Comparison of ENCODE assay signal across 8 cellular contexts in genomic region chr12:12356467-12356885, GRCh38. TPM values are rescaled to one million over a fixed set of nuclear protein-coding genes. Genes with fewer than 3 reads are reported as not detected.
DNase-seq lines count a peak whose midpoint lies in the region; ATAC-seq, FAIRE-seq and TF ChIP-seq lines count a peak whose summit lies in the region.

No MANE protein-coding gene starts in this region.

- H3K9ac ChIP-seq in SU-DHL-6 (ENCODE audit: low read length) = peak overlapping the region; percentile 88
- no peak overlapping the region for H3K9ac ChIP-seq in fibroblast of lung (ENCODE audit: insufficient read depth, low read length)
- no peak overlapping the region for H3K9ac ChIP-seq in rectal smooth muscle tissue (ENCODE audit: low read length)

- peaks cover 2% of the 10 kb centered on the region for H3K4me1 ChIP-seq in fibroblast of lung (ENCODE audit: control insufficient read depth, extremely low read depth, insufficient read depth, low read length)
- H3K4me1 ChIP-seq in rectal smooth muscle tissue (ENCODE audit: control insufficient read depth, insufficient read depth, low read length) = peaks cover 8% of the 10 kb centered on the region

- H3K36me3 ChIP-seq in SU-DHL-6 (ENCODE audit: low read length) (no peaks in the 10 kb centered on the region), fibroblast of lung (ENCODE audit: control insufficient read depth, insufficient read depth, low read length) (no peaks in the 10 kb centered on the region), rectal smooth muscle tissue (ENCODE audit: control insufficient read depth, insufficient read depth, low read length) (no peaks in the 10 kb centered on the region)

- H3K4me3 ChIP-seq in GM08714 (ENCODE audit: low read length) (peak overlapping the region; percentile 61), SU-DHL-6 (ENCODE audit: insufficient read depth, low read length, poor library complexity, severe bottlenecking) (peak overlapping the region; percentile 50), fibroblast of lung (replicated peaks in 1 of 4; ENCODE audit: control extremely low read depth in 1 of 4, insufficient read depth in 1 of 4, low read depth in 3 of 4, low read length in 4 of 4) (peak overlapping the region; percentile 75 to 92 (median 85)), rectal smooth muscle tissue (ENCODE audit: low read length) (peak overlapping the region; percentile 95)

- H4K20me1 ChIP-seq in SU-DHL-6 (ENCODE audit: low read depth, low read length) = no peaks in the 10 kb centered on the region
- H4K20me1 ChIP-seq in fibroblast of lung (ENCODE audit: control insufficient read depth, extremely low read depth, insufficient read depth, low read length) = no peaks in the 10 kb centered on the region

- no peaks in the 10 kb centered on the region for H3K9me2 ChIP-seq in SU-DHL-6 (replicated peaks; ENCODE audit: insufficient read depth, low read length)

- H3K27ac ChIP-seq in SU-DHL-6 (ENCODE audit: low read depth, low read length) = 0 out of 2 replicates have a peak overlapping the region, but pooled peaks have one; percentile 26
- H3K27ac ChIP-seq in fibroblast of lung (ENCODE audit: insufficient read depth, low read length) = peak overlapping the region; percentile 9
- peak overlapping the region; percentile 97 for H3K27ac ChIP-seq in rectal smooth muscle tissue (ENCODE audit: low read depth, low read length)

- H3K4me2 ChIP-seq in SU-DHL-6 (ENCODE audit: low read depth, low read length, poor library complexity, severe bottlenecking) (peak overlapping the region; percentile 64), fibroblast of lung (ENCODE audit: extremely low read depth, insufficient read depth, low read length) (peak overlapping the region; percentile 99)

- peak overlapping the region; percentile 82 for H2AFZ ChIP-seq in SU-DHL-6 (ENCODE audit: low read depth, low read length, severe bottlenecking)
- peak overlapping the region; percentile 89 for H2AFZ ChIP-seq in fibroblast of lung (ENCODE audit: low read length)

- H3K79me2 ChIP-seq in SU-DHL-6 (ENCODE audit: insufficient read depth, low read length) (peaks cover 10% of the 10 kb centered on the region), fibroblast of lung (ENCODE audit: control insufficient read depth, insufficient read depth, low read length) (peaks cover 5% of the 10 kb centered on the region)

- no peak for ATAC-seq in HG02642 (IDR thresholded peaks at IDR 0.05; ENCODE audit: poor library complexity, unreplicated experiment)

- no peaks in the 10 kb centered on the region for H3K27me3 ChIP-seq in SU-DHL-6 (ENCODE audit: low read length)
- no peaks in the 10 kb centered on the region for H3K27me3 ChIP-seq in fibroblast of lung (ENCODE audit: control insufficient read depth, insufficient read depth, low read length)
- H3K27me3 ChIP-seq in rectal smooth muscle tissue (ENCODE audit: control insufficient read depth, insufficient read depth, low read length) = no peaks in the 10 kb centered on the region

- no peak for FAIRE-seq in frontal cortex (lab: Jason Lieb, UNC)

- H3F3A ChIP-seq in SU-DHL-6 (ENCODE audit: insufficient read depth) = peaks cover 13% of the 10 kb centered on the region

- TF ChIP-seq CTCF in SU-DHL-6 (IDR thresholded peaks at IDR 0.05; ENCODE audit: insufficient read depth, low read length, poor library complexity, severe bottlenecking) (no peak), fibroblast of lung (conservative IDR thresholded peaks at IDR 0.05 in 1 of 2, IDR thresholded peaks at IDR 0.05 in 1 of 2; ENCODE audit: low read depth in 1 of 2, low read length in 2 of 2) (no peak)

- no peak for DNase-seq in fibroblast of lung (ENCODE audit: low read depth in 2 of 2)
- no peak for DNase-seq in cerebellar nuclear complex (lab: John Stamatoyannopoulos, UW)
- DNase-seq in frontal cortex (ENCODE audit: low spot score in 2 of 2) = no peak
- no peak for DNase-seq in NCI-H524 (lab: John Stamatoyannopoulos, UW)

- H3K9me3 ChIP-seq in SU-DHL-6 (ENCODE audit: insufficient read depth, low read length) (no peaks in the 10 kb centered on the region), fibroblast of lung (ENCODE audit: control insufficient read depth, insufficient read depth, low read depth, low read length) (no peaks in the 10 kb centered on the region)

RNA-seq across cellular contexts. Expression of gene BORCS5, which starts 0.4 kb away (rescaled TPM):
- total RNA-seq in fibroblast of lung (14.4 and 15.7 TPM in 2 replicates), frontal cortex (19.2 TPM)
- 13.5 and 17.9 TPM in 2 replicates for polyA plus RNA-seq in fibroblast of lung
- 5.7 and 9.4 TPM in 2 replicates for polyA plus RNA-seq in fibroblast of lung (2012)
- 11.6 and 30.7 TPM in 2 replicates for polyA minus RNA-seq in fibroblast of lung (ENCODE audit: low replicate concordance)

RNA-seq across cellular contexts. Expression of gene MANSC1, which starts 6.4 kb away (rescaled TPM):
- total RNA-seq in fibroblast of lung (1.3 and 1.8 TPM in 2 replicates), frontal cortex (2.4 TPM)
- polyA plus RNA-seq in fibroblast of lung = 3.4 and 3.7 TPM in 2 replicates
- 10.3 and 10.8 TPM in 2 replicates for polyA plus RNA-seq in fibroblast of lung (2012)
- 7.3 and 10.4 TPM in 2 replicates for polyA minus RNA-seq in fibroblast of lung (ENCODE audit: low replicate concordance)

Comparison
In these comparisons a context has a peak if more than half of its experiments do, and no peak if none do; other contexts are left out.
1. H3K27ac ChIP-seq: peak in every context shown above with its lines; median percentile 97 in rectal smooth muscle tissue; 26 in SU-DHL-6; 9 in fibroblast of lung.